ENCODE assay signal across 7 cellular contexts in the genomic region with DNA sequence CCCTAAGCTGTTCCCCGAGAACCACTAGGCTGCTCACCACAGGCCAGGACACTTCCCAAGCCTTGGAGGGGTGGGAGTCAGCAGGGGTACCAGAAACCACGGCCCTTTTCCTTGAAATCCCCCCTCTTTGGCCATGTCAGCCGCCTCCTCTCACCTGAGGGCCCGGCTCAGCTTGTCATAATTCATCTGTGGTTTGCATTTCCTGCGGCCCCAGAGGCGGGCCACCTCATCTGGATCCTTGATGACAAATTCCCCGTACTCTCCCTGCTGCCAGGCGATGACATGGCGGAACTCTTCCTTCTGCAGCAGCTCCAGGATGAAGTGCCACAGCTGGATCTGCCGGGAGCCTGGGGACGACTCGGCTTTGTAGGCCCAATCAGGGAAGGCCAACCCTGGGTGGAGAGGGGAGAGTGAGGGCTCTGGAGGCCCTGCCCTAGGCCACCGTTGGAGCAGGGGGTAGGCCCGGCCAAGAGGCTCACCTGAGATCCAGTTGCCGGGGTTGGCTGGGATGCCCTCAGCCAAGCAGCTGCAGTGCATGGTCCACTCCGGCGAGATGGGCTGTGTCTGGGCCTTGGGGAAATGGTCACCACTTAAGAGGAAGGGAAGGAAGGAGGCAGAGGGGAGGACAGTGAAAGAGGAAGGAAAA. TPM values are rescaled to one million over a fixed set of nuclear protein-coding genes. Genes with fewer than 3 reads are reported as not detected.
"Had no signal": no experiment of that assay in that cellular context is flagged by ENCODE, and none has a peak within 500 bp of the region (broad histone marks: within the 10 kb centered on the region; RNA-seq: fewer than 3 reads in every experiment).

No MANE protein-coding gene starts in this region.

RNA-seq across cellular contexts. Expression of gene ETV3L, which starts 0.5 kb away (rescaled TPM):
- total RNA-seq: activated naive CD8-positive, alpha-beta T cell treated with anti-CD3 and anti-CD28 coated beads for 36 hours; activated T-cell treated with anti-CD3 and anti-CD28 coated beads, Interleukin-2, amount 50 U/mL, for 4 hours; activated T-helper 2 cell treated with anti-CD3 and anti-CD28 coated beads, Interferon-gamma antibody, Interleukin-2, Interleukin-4, amounts not matched to agents 10 μg/mL and 5 μg/mL and 100 μg/mL, durations not matched to agents 14 hours and 24 hours and 36 hours; adrenal gland; Right ventricle myocardium inferior; T-cell; T-helper 2 cell treated with Interferon-gamma antibody and Interleukin-4, amounts not matched to agents 100 ng/mL and 5 ng/mL, for 36 hours had no signal
- polyA plus RNA-seq: adrenal gland had no signal
